8 cellular contexts compared by ENCODE assay signal in the genomic region with DNA sequence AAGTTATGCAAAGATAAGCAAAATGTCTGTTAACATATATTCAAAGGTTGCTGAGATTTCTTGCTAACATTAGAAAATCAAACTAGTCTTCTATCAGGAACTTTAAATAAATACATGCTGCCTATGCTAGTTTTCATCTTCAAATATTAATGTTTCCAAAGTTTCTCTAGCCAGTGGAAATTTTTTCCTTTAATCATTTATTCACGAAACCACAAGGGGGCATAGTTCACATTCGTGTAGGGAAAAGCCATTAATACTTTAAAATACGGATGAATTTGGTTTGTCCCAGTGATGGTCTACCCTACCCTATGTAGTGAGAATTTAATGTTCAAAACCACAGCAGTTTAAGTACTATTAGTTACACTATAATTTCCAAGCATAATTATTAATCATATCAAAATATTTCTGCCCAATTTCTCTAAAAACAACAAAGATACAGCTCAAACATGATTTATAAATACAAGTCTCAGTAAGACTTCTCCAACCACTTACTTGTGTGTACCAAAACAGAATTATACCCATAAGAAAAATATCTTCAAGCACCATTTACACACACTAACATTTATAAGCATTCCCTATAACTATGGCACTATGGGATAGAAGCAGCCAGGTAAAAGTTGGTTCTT. TPM values are rescaled to one million over a fixed set of nuclear protein-coding genes. Genes with fewer than 3 reads are reported as not detected.
DNase-seq lines count a peak whose midpoint lies in the region; ATAC-seq, FAIRE-seq and TF ChIP-seq lines count a peak whose summit lies in the region.

No MANE protein-coding gene starts in this region.

- no peaks in the 10 kb centered on the region for H3K4me1 ChIP-seq in H9 (ENCODE audit: insufficient read depth, low read length)

- no peak overlapping the region for H3K4me2 ChIP-seq in H9 (ENCODE audit: insufficient read depth, insufficient read length, low read length)

- no peak overlapping the region for H4K91ac ChIP-seq in H9 (ENCODE audit: insufficient read length, low read depth, low read length)

- no peaks in the 10 kb centered on the region for H3K23me2 ChIP-seq in H9 (ENCODE audit: insufficient read length, low read depth, low read length, poor library complexity, severe bottlenecking)

- H3K27ac Mint-ChIP-seq in H9 (no peak overlapping the region), T-helper 17 cell (no peak overlapping the region)
- no peak overlapping the region for H3K27ac Mint-ChIP-seq in stimulated activated memory B cell treated with anti-CD40 and anti-IgM and Interleukin-4, amounts not matched to agents 10 μg/mL and 1 μg/mL and 100 μg/mL, for 72 hours

- no peak overlapping the region for H3K14ac ChIP-seq in H9 (ENCODE audit: insufficient read depth, low read length)

- DNase-seq in AML-193 (lab: John Stamatoyannopoulos, UW) (peak; percentile 31 to 32), H9 (no peak), iPS-NIHi11 (ENCODE audit: low spot score) (peak; percentile 45), lower leg skin (ENCODE audit: low spot score in 2 of 2) (no peak), T-helper 17 cell (no peak)

- H3K4ac ChIP-seq in H9 (ENCODE audit: low read depth, low read length): no peak overlapping the region

- H3K27me3 ChIP-seq in H9 (ENCODE audit: insufficient read depth, low read length): no peaks in the 10 kb centered on the region

- H3K9me3 ChIP-seq in H9 (ENCODE audit: control insufficient read depth, low read depth, low read length) (no peaks in the 10 kb centered on the region), T-helper 17 cell (ENCODE audit: control insufficient read depth, low read length, poor library complexity, severe bottlenecking) (no peaks in the 10 kb centered on the region)

- H2BK12ac ChIP-seq in H9 (ENCODE audit: insufficient read length, low read depth, low read length): no peak overlapping the region

- H3K4me3 Mint-ChIP-seq in H9 (no peak overlapping the region), T-helper 17 cell (no peak overlapping the region)
- no peak overlapping the region for H3K4me3 Mint-ChIP-seq in stimulated activated memory B cell treated with anti-CD40 and anti-IgM and Interleukin-4, amounts not matched to agents 10 μg/mL and 1 μg/mL and 100 μg/mL, for 72 hours

- no peak overlapping the region for H2AK5ac ChIP-seq in H9 (ENCODE audit: insufficient read length, low read length)

- no peaks in the 10 kb centered on the region for H4K20me1 ChIP-seq in H9 (ENCODE audit: control insufficient read depth, insufficient read depth, insufficient read length)

- no peaks in the 10 kb centered on the region for H3K79me1 ChIP-seq in H9 (ENCODE audit: insufficient read depth, low read depth, low read length, poor library complexity, severe bottlenecking)

- H3K79me2 ChIP-seq in H9 (ENCODE audit: insufficient read depth, low read length): no peaks in the 10 kb centered on the region

- no peak overlapping the region for H3K9ac ChIP-seq in H9 (ENCODE audit: extremely low read depth, insufficient read length, low read length)

- no peak overlapping the region for H2BK120ac ChIP-seq in H9 (ENCODE audit: low read depth, low read length, poor library complexity, severe bottlenecking)

- no peak overlapping the region for H2BK5ac ChIP-seq in H9 (ENCODE audit: insufficient read length, low read length)

- H3K36me3 Mint-ChIP-seq in H9 (ENCODE audit: insufficient read depth in 1 of 3, low read depth in 3 of 3) (peaks cover 3 to 22% (median 16%) of the 10 kb centered on the region in 3 experiments; a peak in 6 of 7 replicates), T-helper 17 cell (ENCODE audit: low read depth) (no peaks in the 10 kb centered on the region)
- H3K36me3 Mint-ChIP-seq in stimulated activated memory B cell treated with anti-CD40 and anti-IgM and Interleukin-4, amounts not matched to agents 10 μg/mL and 1 μg/mL and 100 μg/mL, for 72 hours: peaks cover 12% of the 10 kb centered on the region

- H3K23ac ChIP-seq in H9 (ENCODE audit: insufficient read length, low read depth, low read length): no peak overlapping the region

- no peaks in the 10 kb centered on the region for H3K27me3 Mint-ChIP-seq in H9 (ENCODE audit: low read depth)
- no peaks in the 10 kb centered on the region for H3K27me3 Mint-ChIP-seq in stimulated activated memory B cell treated with anti-CD40 and anti-IgM and Interleukin-4, amounts not matched to agents 10 μg/mL and 1 μg/mL and 100 μg/mL, for 72 hours
- H3K27me3 Mint-ChIP-seq in T-helper 17 cell: no peaks in the 10 kb centered on the region

- H4K5ac ChIP-seq in H9 (ENCODE audit: insufficient read length, low read depth, low read length): no peak overlapping the region

- H3K9me3 Mint-ChIP-seq in H9: no peaks in the 10 kb centered on the region
- no peaks in the 10 kb centered on the region for H3K9me3 Mint-ChIP-seq in stimulated activated memory B cell treated with anti-CD40 and anti-IgM and Interleukin-4, amounts not matched to agents 10 μg/mL and 1 μg/mL and 100 μg/mL, for 72 hours

- H3T11ph ChIP-seq in H9 (ENCODE audit: low read length): no peak overlapping the region

- no peak overlapping the region for H3K56ac ChIP-seq in H9 (ENCODE audit: insufficient read length, low read depth, low read length)

- FAIRE-seq in TTC549 (lab: Jason Lieb, UNC): peak; percentile 91

- peaks cover 9 to 11% of the 10 kb centered on the region in 2 experiments for H3K4me1 Mint-ChIP-seq in H9
- no peaks in the 10 kb centered on the region for H3K4me1 Mint-ChIP-seq in stimulated activated memory B cell treated with anti-CD40 and anti-IgM and Interleukin-4, amounts not matched to agents 10 μg/mL and 1 μg/mL and 100 μg/mL, for 72 hours
- peaks cover 5% of the 10 kb centered on the region for H3K4me1 Mint-ChIP-seq in T-helper 17 cell

- intact Hi-C loops in lower leg skin (cut with DNase I; ENCODE audit: low total_unique reads): loop anchor here (10.0 kb wide), 1 partner anchor 488 kb away; no protein-coding TSS in a partner anchor

- no peak for ATAC-seq in stimulated activated memory B cell treated with anti-CD40 and anti-IgM and Interleukin-4, amounts not matched to agents 10 μg/mL and 1 μg/mL and 100 μg/mL, for 72 hours
- no peak for ATAC-seq in HG02798 (IDR thresholded peaks at IDR 0.05; ENCODE audit: poor library complexity, unreplicated experiment)
- no peak for ATAC-seq in T-helper 17 cell

- H2AFZ ChIP-seq in H9 (ENCODE audit: low read length): no peak overlapping the region

- peak; percentile 68 for TF ChIP-seq CTCF in H9 (conservative IDR thresholded peaks at IDR 0.05)
- TF ChIP-seq CTCF in lower leg skin (IDR thresholded peaks at IDR 0.05): no peak

- no CpG with 5 or more reads among the region's 3 CpGs for WGBS in H9 (ENCODE audit: extremely low coverage, insufficient read length, low lambda C conversion rate)
- WGBS in lower leg skin, 2 donors: 7% methylated on average over 3 of the region's 3 CpGs

- H2BK15ac ChIP-seq in H9 (ENCODE audit: low read depth, low read length): no peak overlapping the region

- H4K8ac ChIP-seq in H9 (replicated peaks; ENCODE audit: insufficient read length, low read depth, low read length): no peak overlapping the region

- H2BK20ac ChIP-seq in H9 (ENCODE audit: low read depth, low read length, poor library complexity, severe bottlenecking): no peak overlapping the region

- H3K27ac ChIP-seq in H9 (ENCODE audit: insufficient read length, low read depth, low read length): no peak overlapping the region

- TF ChIP-seq POLR2A in lower leg skin (IDR thresholded peaks at IDR 0.05): no peak

- no peak overlapping the region for H3K18ac ChIP-seq in H9 (ENCODE audit: insufficient read length, low read depth, low read length)

- no peak overlapping the region for H3K4me3 ChIP-seq in lower leg skin (ENCODE audit: low read depth, poor library complexity, severe bottlenecking)

RNA-seq across cellular contexts. Expression of a gene that starts 16.2 kb away (rescaled TPM):
- total RNA-seq in H9 (2021) (17.0 and 17.1 TPM in 2 replicates), lower leg skin (1 to 10 TPM in 3 of 4 donors, under 1 TPM in 1; 0.88 to 4.0 (median 3.7) TPM), T-helper 17 cell (1 to 10 TPM; 3.4 to 5.0 TPM)

RNA-seq across cellular contexts. Expression of a gene that starts 16.3 kb away (rescaled TPM):
- total RNA-seq in H9 (2021) (20.3 and 21.9 TPM in 2 replicates), lower leg skin (10 to 100 TPM; 18.3 to 29.6 (median 19.9) TPM), T-helper 17 cell (10 to 100 TPM; 22.7 to 25.4 TPM)

Comparison
In these comparisons a context has a peak if more than half of its experiments do, and no peak if none do; other contexts are left out.
1. DNase-seq: peak in AML-193 (2 of 2) and iPS-NIHi11 (single experiment); none in H9 (single experiment), lower leg skin (0 of 2) and T-helper 17 cell (0 of 3).